ENCODE assay signal across 12 cellular contexts in the genomic region with DNA sequence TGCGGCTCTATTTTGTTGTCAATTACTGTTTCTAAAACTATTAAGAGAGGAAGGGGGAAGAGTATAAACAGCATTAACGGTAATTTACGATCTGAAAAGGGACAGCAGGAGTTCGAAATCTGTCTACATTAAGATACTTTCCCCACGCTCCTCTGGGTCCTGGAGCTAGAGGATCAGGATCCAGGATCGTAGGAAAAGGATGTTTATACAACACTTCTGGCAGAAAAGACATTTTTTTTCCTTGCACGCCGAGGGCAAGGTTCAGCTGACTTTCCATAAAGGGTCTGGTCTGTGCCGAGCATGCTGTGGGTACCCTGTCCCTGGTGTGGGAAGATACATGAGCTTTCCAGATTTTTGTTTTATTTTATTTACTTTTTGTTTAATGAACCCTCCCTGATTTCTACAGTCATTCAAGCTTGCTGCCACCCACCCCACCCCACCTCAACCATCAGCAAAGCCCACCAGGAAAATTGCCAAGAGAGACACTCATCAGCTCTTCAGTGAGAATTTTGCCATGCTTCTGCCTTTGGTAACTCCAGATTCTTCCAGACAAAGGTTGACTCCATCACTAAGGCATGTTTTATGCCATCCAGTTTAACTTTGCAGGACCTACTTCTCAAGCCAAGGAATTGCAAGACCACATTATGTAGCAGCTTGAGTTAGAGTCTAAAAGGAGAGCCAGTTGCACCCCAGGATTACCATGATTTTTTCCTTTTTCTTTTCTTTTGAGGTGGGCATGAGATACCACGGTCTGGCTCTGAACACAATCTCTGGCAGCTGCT.
DNase-seq lines count a peak whose midpoint lies in the region; ATAC-seq and TF ChIP-seq lines count a peak whose summit lies in the region.
"Had no signal": no experiment of that assay in that cellular context is flagged by ENCODE, and none has a peak within 500 bp of the region (broad histone marks: within the 10 kb centered on the region; RNA-seq: fewer than 3 reads in every experiment).

No MANE protein-coding gene starts in this region.

- no peak; the same call in 1 of the 2 replicates for ATAC-seq in HCT116
- ATAC-seq in naive thymus-derived CD8-positive, alpha-beta T cell: no peak

- peaks cover 0 to 9% (median 4%) of the 10 kb centered on the region in 9 donors for H3K9me3 Mint-ChIP-seq in naive thymus-derived CD8-positive, alpha-beta T cell

- H3K9me3 ChIP-seq in BE2C (no peaks in the 10 kb centered on the region; the same call in 1 of the 2 replicates), HCT116 (ENCODE audit: control insufficient read depth in 1 of 2, insufficient read depth in 1 of 2, low read depth in 1 of 2, low read length in 2 of 2) (no peaks in the 10 kb centered on the region), trophoblast cell (ENCODE audit: insufficient read depth, low read depth, low read length) (no peaks in the 10 kb centered on the region)

- no peak overlapping the region for H4K91ac ChIP-seq in trophoblast cell (ENCODE audit: low read depth, low read length)

- DNase-seq in BE2C (no peak), HCT116 (ENCODE audit: low read depth, low spot score) (no peak), caudate nucleus (lab: John Stamatoyannopoulos, UW) (peak in 4 of 61 donors; percentile 15 to 55 (median 24)), NCI-H1417 treated with DMSO at 0.1 percent for 48 hours (lab: John Stamatoyannopoulos, UW) (no peak), HuH-7 (ENCODE audit: low spot score) (no peak), trophoblast cell (no peak), RWPE1 (ENCODE audit: low spot score) (no peak)
- peak in 1 of 10 donors; percentile 4 for DNase-seq in naive thymus-derived CD8-positive, alpha-beta T cell
- DNase-seq: DMS 273 treated with DMSO at 0.1 percent for 48 hours, NCI-H1105 treated with DMSO at 0.1 percent for 48 hours, spleen had no signal

- intact Hi-C loops in HCT116 (cut with micrococcal nuclease): loop anchor here (1.0 to 10.0 kb wide), 5 partner anchors 408 to 1032 kb away; no protein-coding TSS in a partner anchor

- CTCF ChIA-PET in HCT116 (lab: Charles Lee): interaction anchor here (0.6 to 2.8 kb wide), 8 partner anchors 16 to 559 kb away, joined by 3 to 9 read pairs (median 4); no protein-coding TSS in a partner anchor
- CTCF ChIA-PET in RWPE1 (lab: Yijun Ruan, JAX): interaction anchor here (0.6 to 1.6 kb wide), 2 partner anchors 8 to 1177 kb away, joined by 3 to 4 read pairs; no protein-coding TSS in a partner anchor

- no peak overlapping the region for H2BK5ac ChIP-seq in trophoblast cell (ENCODE audit: low read depth, low read length, poor library complexity)

- H3K79me2 ChIP-seq in HCT116 (ENCODE audit: insufficient read depth, low read length) (no peaks in the 10 kb centered on the region), trophoblast cell (ENCODE audit: control insufficient read depth, insufficient read depth, low read length, poor library complexity) (no peaks in the 10 kb centered on the region)

- H2BK12ac ChIP-seq in trophoblast cell (ENCODE audit: low read length): no peak overlapping the region

- H3K4me3 ChIP-seq in BE2C (ENCODE audit: low read depth, low read length) (peak overlapping the region; percentile 14; the same call in 1 of the 2 replicates), HCT116 (replicated peaks in 1 of 2; ENCODE audit: low read depth in 1 of 2, low read length in 2 of 2) (no peak overlapping the region), trophoblast cell (ENCODE audit: low read depth, low read length) (no peak overlapping the region)
- H3K4me3 ChIP-seq: spleen had no signal

- H3K4me3 Mint-ChIP-seq in naive thymus-derived CD8-positive, alpha-beta T cell: peak overlapping the region; percentile 40 to 77 (median 60)

- no peak overlapping the region for H4K12ac ChIP-seq in trophoblast cell (ENCODE audit: low read depth, low read length)

- no peak overlapping the region for H3K23ac ChIP-seq in trophoblast cell (ENCODE audit: low read length)

- WGBS in trophoblast cell (ENCODE audit: extremely low coverage, insufficient coverage, insufficient read length): no CpG with 5 or more reads among the region's 10 CpGs

- H3K27me3 ChIP-seq in BE2C (no peaks in the 10 kb centered on the region), HCT116 (ENCODE audit: insufficient read depth, low read length) (0 out of 2 replicates have a peak, but pooled peaks cover 3% of the 10 kb centered on the region), trophoblast cell (ENCODE audit: insufficient read depth, low read length) (no peaks in the 10 kb centered on the region)
- H3K27me3 ChIP-seq: spleen had no signal

- no peak overlapping the region for H4K8ac ChIP-seq in trophoblast cell (ENCODE audit: low read depth, low read length)

- peaks cover 14% of the 10 kb centered on the region for H3K4me1 ChIP-seq in BE2C
- no peaks in the 10 kb centered on the region; a peak in 1 of 4 replicates for H3K4me1 ChIP-seq in HCT116 (ENCODE audit: control insufficient read depth in 1 of 2, insufficient read depth in 2 of 2, low read length in 2 of 2)
- H3K4me1 ChIP-seq in trophoblast cell (ENCODE audit: control insufficient read depth in 1 of 2, insufficient read depth in 2 of 2, low read length in 2 of 2): no peaks in the 10 kb centered on the region

- TF ChIP-seq CTCF in BE2C (IDR thresholded peaks at IDR 0.05; ENCODE audit: low read depth, low read length): no peak
- TF ChIP-seq CTCF in HCT116 (IDR thresholded peaks at IDR 0.05 in 2 of 3, conservative IDR thresholded peaks at IDR 0.05 in 1 of 3; ENCODE audit: borderline replicate concordance in 1 of 3, insufficient read depth in 1 of 3, low read depth in 2 of 3, low read length in 2 of 3): no peak
- TF ChIP-seq CTCF in RWPE1 (conservative IDR thresholded peaks at IDR 0.05; ENCODE audit: low read depth): no peak

- POLR2A ChIA-PET in HCT116 (lab: Charles Lee): no interaction called here
- POLR2A ChIA-PET in naive thymus-derived CD8-positive, alpha-beta T cell (lab: Charles Lee): no interaction called here
- POLR2A ChIA-PET in RWPE1 (lab: Yijun Ruan, JAX; ENCODE audit: low non-redundant PET): no interaction called here

- no TSS peak for BruUV-seq in HCT116 (replicated peaks; lab: Mats Ljungman, UMichigan)

- H2AFZ ChIP-seq in HCT116 (ENCODE audit: low read depth, low read length, poor library complexity, severe bottlenecking): no peak overlapping the region
- no peak overlapping the region for H2AFZ ChIP-seq in trophoblast cell (ENCODE audit: insufficient read depth, low read length, poor library complexity)

- TF ChIP-seq POLR2A in HCT116 (IDR thresholded peaks at IDR 0.05; ENCODE audit: borderline replicate concordance, extremely low read depth, insufficient read depth, insufficient read length): no peak

- RAD21 ChIA-PET in HCT116 (lab: Charles Lee; ENCODE audit: low non-redundant PET in 1 of 2, low total read pairs in 2 of 2, uncharacterized antibody in 2 of 2, unreplicated experiment in 2 of 2): interaction anchor here in 1 of 2 experiments (0.9 kb wide), 1 partner anchor 407 kb away, joined by 3 read pairs; no protein-coding TSS in a partner anchor

- no peaks in the 10 kb centered on the region for H3K79me1 ChIP-seq in trophoblast cell (ENCODE audit: low read length)

- peak overlapping the region; percentile 41 for H3K4me2 ChIP-seq in HCT116 (ENCODE audit: low read length)
- H3K4me2 ChIP-seq in trophoblast cell (ENCODE audit: low read length): no peak overlapping the region

- no peak overlapping the region for H3K14ac ChIP-seq in trophoblast cell (ENCODE audit: low read length)

- no peak overlapping the region for H3K18ac ChIP-seq in trophoblast cell (ENCODE audit: low read length)

- H3K4ac ChIP-seq in trophoblast cell (ENCODE audit: low read depth, low read length): no peak overlapping the region

- no peak overlapping the region for H3K9ac ChIP-seq in HCT116 (ENCODE audit: low read length)
- H3K9ac ChIP-seq in trophoblast cell (ENCODE audit: low read length): no peak overlapping the region

- no peaks in the 10 kb centered on the region for H4K20me1 ChIP-seq in HCT116 (ENCODE audit: insufficient read depth)

- H3K9me2 ChIP-seq in HCT116 (ENCODE audit: insufficient read depth): no peaks in the 10 kb centered on the region

- peak overlapping the region in 5 of 10 donors; percentile 17 to 59 (median 35) for H3K27ac Mint-ChIP-seq in naive thymus-derived CD8-positive, alpha-beta T cell

- no peak overlapping the region for H2AK5ac ChIP-seq in trophoblast cell (ENCODE audit: low read length)

- TF ChIP-seq RAD21 in HCT116 (IDR thresholded peaks at IDR 0.05; ENCODE audit: low read depth): no peak

- no peak overlapping the region for H2BK120ac ChIP-seq in trophoblast cell (ENCODE audit: insufficient read depth, low read length, poor library complexity)

- H3K27ac ChIP-seq in HCT116 (ENCODE audit: low read depth, low read length) (no peak overlapping the region), caudate nucleus (ENCODE audit: low read depth, low read length) (peak overlapping the region; percentile 68), trophoblast cell (ENCODE audit: low read depth, low read length) (no peak overlapping the region), RWPE1 (no peak overlapping the region)
- H3K27ac ChIP-seq: epithelial cell of prostate had no signal

- peaks cover 0 to 5% (median 0%) of the 10 kb centered on the region in 5 donors for H3K27me3 Mint-ChIP-seq in naive thymus-derived CD8-positive, alpha-beta T cell

- peaks cover 7 to 11% (median 8%) of the 10 kb centered on the region in 4 donors for H3K4me1 Mint-ChIP-seq in naive thymus-derived CD8-positive, alpha-beta T cell

- H3K36me3 Mint-ChIP-seq in naive thymus-derived CD8-positive, alpha-beta T cell: peaks cover 0 to 10% (median 3%) of the 10 kb centered on the region in 3 donors

- no peaks in the 10 kb centered on the region for H3K36me3 ChIP-seq in BE2C
- no peaks in the 10 kb centered on the region for H3K36me3 ChIP-seq in HCT116 (ENCODE audit: control insufficient read depth in 1 of 2, insufficient read depth in 2 of 2, low read length in 2 of 2)
- H3K36me3 ChIP-seq in trophoblast cell (ENCODE audit: control insufficient read depth in 1 of 2, insufficient read depth in 2 of 2, low read length in 2 of 2): no peaks in the 10 kb centered on the region
- H3K36me3 ChIP-seq: spleen had no signal

TF ChIP-seq in HCT116, 20 proteins besides CTCF, POLR2A, EP300 and RAD21:
- TF ChIP-seq JUND (IDR thresholded peaks at IDR 0.05): no peak
